26 cellular contexts compared by ENCODE assay signal in the genomic region with DNA sequence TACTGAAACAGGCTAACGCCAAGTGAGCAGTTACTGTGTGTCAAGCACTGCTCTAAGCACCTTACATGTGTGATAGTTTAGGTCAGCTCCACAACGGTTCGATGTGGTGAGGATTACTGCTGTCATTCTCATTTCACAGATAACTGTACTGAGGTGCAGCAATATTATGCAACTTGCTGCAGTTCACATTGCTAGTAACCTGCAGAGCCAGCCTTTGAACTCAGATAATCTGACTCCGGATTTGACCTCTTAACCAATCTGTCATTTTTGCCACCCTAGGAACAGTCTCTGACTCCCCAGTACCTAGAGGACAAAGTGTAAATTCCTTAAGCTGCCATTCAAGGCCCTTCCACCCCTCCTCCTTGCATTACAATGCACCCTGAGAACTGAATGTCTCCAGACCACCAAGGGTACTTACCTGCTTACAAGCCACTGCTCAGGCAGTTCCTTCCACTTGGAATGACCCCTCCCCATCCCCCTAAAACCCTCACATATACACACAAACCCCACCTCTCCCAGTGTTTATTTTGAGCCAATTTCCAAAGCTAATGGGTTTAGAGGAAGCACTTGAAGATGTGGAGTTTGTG.
"Had no signal": no experiment of that assay in that cellular context is flagged by ENCODE, and none has a peak within 500 bp of the region (broad histone marks: within the 10 kb centered on the region; RNA-seq: fewer than 3 reads in every experiment).

No MANE protein-coding gene starts in this region.

- H3K9me3 ChIP-seq: pancreas, testis, tibial nerve, upper lobe of right lung, vagina had no signal

- H3K79me2 ChIP-seq: hepatocyte had no signal

- H3K4me2 ChIP-seq: hepatocyte had no signal

- ATAC-seq: left cardiac atrium; left ventricle myocardium superior; pancreas; right cardiac atrium; stimulated activated memory B cell treated with anti-CD40 and anti-IgM and Interleukin-4, amounts not matched to agents 10 μg/mL and 1 μg/mL and 100 μg/mL, for 72 hours; stimulated activated naive CD8-positive, alpha-beta T cell treated with anti-CD3 and anti-CD28 coated beads, Interleukin-15, amount 100 ng/mL, for 72 hours; upper lobe of right lung had no signal

- H3K27me3 ChIP-seq: hepatocyte, testis, upper lobe of right lung, vagina had no signal

- H3K4me3 Mint-ChIP-seq: immature natural killer cell; naive B cell; nephron; stimulated activated memory B cell treated with anti-CD40 and anti-IgM and Interleukin-4, amounts not matched to agents 10 μg/mL and 1 μg/mL and 100 μg/mL, for 72 hours; stimulated activated naive CD8-positive, alpha-beta T cell treated with anti-CD3 and anti-CD28 coated beads, Interleukin-15, amount 100 ng/mL, for 72 hours had no signal

- H3K27ac Mint-ChIP-seq: immature natural killer cell; naive B cell; nephron; progenitor cell of endocrine pancreas; stimulated activated memory B cell treated with anti-CD40 and anti-IgM and Interleukin-4, amounts not matched to agents 10 μg/mL and 1 μg/mL and 100 μg/mL, for 72 hours; stimulated activated naive CD8-positive, alpha-beta T cell treated with anti-CD3 and anti-CD28 coated beads, Interleukin-15, amount 100 ng/mL, for 72 hours had no signal

- DNase-seq: cortex of kidney; dorsolateral prefrontal cortex; effector CD8-positive, alpha-beta T cell; foreskin melanocyte; head of caudate nucleus; immature natural killer cell; left cardiac atrium; left ventricle myocardium superior; mesendoderm; naive B cell; occipital lobe; pancreas; right cardiac atrium; stimulated activated CD4-positive, alpha-beta T cell treated with anti-CD3 and anti-CD28 coated beads, Interleukin-15, amount 100 ng/mL, for 24 hours; stimulated activated CD4-positive, alpha-beta T cell treated with anti-CD3 and anti-CD28 coated beads, Interleukin-1b, Interleukin-23, amount 100 ng/mL, for 48 hours; stimulated activated CD4-positive, alpha-beta T cell treated with anti-CD3 and anti-CD28 coated beads, Interleukin-4, amount 100 ng/mL, for 24 hours; stimulated activated naive CD8-positive, alpha-beta T cell treated with anti-CD3 and anti-CD28 coated beads, Interleukin-15, amount 100 ng/mL, for 72 hours; testis; upper lobe of right lung had no signal

- H3K36me3 ChIP-seq: pancreas, tibial nerve, upper lobe of right lung, vagina had no signal

- H3K4me1 Mint-ChIP-seq: immature natural killer cell; naive B cell; stimulated activated memory B cell treated with anti-CD40 and anti-IgM and Interleukin-4, amounts not matched to agents 10 μg/mL and 1 μg/mL and 100 μg/mL, for 72 hours; stimulated activated naive CD8-positive, alpha-beta T cell treated with anti-CD3 and anti-CD28 coated beads, Interleukin-15, amount 100 ng/mL, for 72 hours had no signal

- H3K27me3 Mint-ChIP-seq: progenitor cell of endocrine pancreas; stimulated activated memory B cell treated with anti-CD40 and anti-IgM and Interleukin-4, amounts not matched to agents 10 μg/mL and 1 μg/mL and 100 μg/mL, for 72 hours; stimulated activated naive CD8-positive, alpha-beta T cell treated with anti-CD3 and anti-CD28 coated beads, Interleukin-15, amount 100 ng/mL, for 72 hours had no signal

- H3K4me1 ChIP-seq: pancreas, testis, tibial nerve, upper lobe of right lung, vagina had no signal

- H3K36me3 Mint-ChIP-seq: immature natural killer cell; naive B cell; stimulated activated memory B cell treated with anti-CD40 and anti-IgM and Interleukin-4, amounts not matched to agents 10 μg/mL and 1 μg/mL and 100 μg/mL, for 72 hours had no signal

- H3K4me3 ChIP-seq: dorsolateral prefrontal cortex, hepatocyte, pancreas, testis, tibial nerve, upper lobe of right lung, vagina had no signal

- H3K27ac ChIP-seq: dorsolateral prefrontal cortex, hepatocyte, pancreas, testis, tibial nerve, upper lobe of right lung, vagina had no signal

- H3K9me3 Mint-ChIP-seq: immature natural killer cell; stimulated activated naive CD8-positive, alpha-beta T cell treated with anti-CD3 and anti-CD28 coated beads, Interleukin-15, amount 100 ng/mL, for 72 hours had no signal

- FAIRE-seq: keratinocyte, pancreas had no signal

- H2AFZ ChIP-seq: hepatocyte had no signal
